In the genomic region with DNA sequence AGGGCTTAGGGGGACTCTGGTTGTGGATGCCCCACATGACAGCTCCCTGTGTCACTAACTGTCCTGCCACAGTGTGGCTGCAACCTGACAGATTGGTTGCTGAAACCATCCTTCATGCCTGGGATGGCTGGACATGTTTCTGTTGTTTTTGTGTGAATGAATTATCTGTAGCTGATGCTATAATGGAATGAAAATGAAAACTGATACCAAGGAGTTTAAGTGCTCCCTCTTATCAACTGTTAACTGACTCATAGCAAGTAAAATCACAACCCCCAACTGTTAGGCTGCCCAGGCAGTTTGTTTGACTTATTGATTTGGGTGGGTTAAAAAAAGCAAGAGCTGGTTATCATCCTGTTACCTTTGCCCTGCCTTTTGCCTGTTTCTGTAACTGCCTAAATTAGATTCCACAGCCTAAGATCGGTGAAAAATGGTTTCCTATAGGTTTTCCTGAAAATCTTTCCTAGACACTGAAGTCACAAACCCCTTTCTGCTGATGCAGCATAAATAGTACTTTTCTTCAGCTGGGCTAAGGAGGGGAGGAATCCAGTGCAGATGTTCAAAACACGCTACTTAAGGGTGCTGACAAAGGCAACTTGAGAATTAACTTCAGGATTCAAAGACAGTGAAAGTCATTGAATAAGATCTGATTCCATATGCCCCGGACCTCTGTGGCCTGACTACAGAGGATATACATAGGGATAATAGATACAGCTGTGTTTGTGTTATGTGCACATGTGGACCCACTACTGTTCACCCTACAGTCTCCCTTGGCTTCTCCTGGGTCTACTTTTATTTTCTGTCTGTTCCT, we compare ENCODE assay signal across 1 cellular context.
TF ChIP-seq lines count a peak whose summit lies in the region.

No MANE protein-coding gene starts in this region.

TF ChIP-seq in HepG2, 621 proteins besides CTCF, POLR2A, EP300 and RAD21 (continued from another document and continues in another):
- TF ChIP-seq, protein P1, sequence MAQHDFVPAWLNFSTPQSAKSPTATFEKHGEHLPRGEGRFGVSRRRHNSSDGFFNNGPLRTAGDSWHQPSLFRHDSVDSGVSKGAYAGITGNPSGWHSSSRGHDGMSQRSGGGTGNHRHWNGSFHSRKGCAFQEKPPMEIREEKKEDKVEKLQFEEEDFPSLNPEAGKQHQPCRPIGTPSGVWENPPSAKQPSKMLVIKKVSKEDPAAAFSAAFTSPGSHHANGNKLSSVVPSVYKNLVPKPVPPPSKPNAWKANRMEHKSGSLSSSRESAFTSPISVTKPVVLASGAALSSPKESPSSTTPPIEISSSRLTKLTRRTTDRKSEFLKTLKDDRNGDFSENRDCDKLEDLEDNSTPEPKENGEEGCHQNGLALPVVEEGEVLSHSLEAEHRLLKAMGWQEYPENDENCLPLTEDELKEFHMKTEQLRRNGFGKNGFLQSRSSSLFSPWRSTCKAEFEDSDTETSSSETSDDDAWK (CRISPR knock-in tag; IDR thresholded peaks at IDR 0.05), result no peak
- TF ChIP-seq ARNT (IDR thresholded peaks at IDR 0.05) (no peak), ZNF335 (CRISPR knock-in tag; IDR thresholded peaks at IDR 0.05) (no peak), GATA4 (IDR thresholded peaks at IDR 0.05; ENCODE audit: borderline replicate concordance, low read depth) (peak; percentile 59; the same call in 1 of the 2 replicates), ZNF326 (CRISPR knock-in tag; IDR thresholded peaks at IDR 0.05; ENCODE audit: borderline replicate concordance) (no peak), KDM3A (CRISPR knock-in tag; IDR thresholded peaks at IDR 0.05; ENCODE audit: low read depth) (no peak), FOSL2 (CRISPR knock-in tag; IDR thresholded peaks at IDR 0.05) (peak; percentile 93), ZNF468 (CRISPR knock-in tag; IDR thresholded peaks at IDR 0.05) (no peak), KLF12 (CRISPR knock-in tag; IDR thresholded peaks at IDR 0.05; ENCODE audit: borderline replicate concordance) (no peak), YEATS4 (CRISPR knock-in tag; IDR thresholded peaks at IDR 0.05; ENCODE audit: borderline replicate concordance) (no peak), MIXL1 (CRISPR knock-in tag; IDR thresholded peaks at IDR 0.05) (peak; percentile 91; the same call in 1 of the 2 replicates), ZNF792 (CRISPR knock-in tag; IDR thresholded peaks at IDR 0.05) (no peak), NR2C2 (CRISPR knock-in tag; IDR thresholded peaks at IDR 0.05; ENCODE audit: borderline replicate concordance) (peak; percentile 51; the same call in 1 of the 2 replicates), ZNF549 (CRISPR knock-in tag; IDR thresholded peaks at IDR 0.05) (no peak), ZNF615 (CRISPR knock-in tag; IDR thresholded peaks at IDR 0.05; ENCODE audit: borderline replicate concordance) (no peak), ZNF3 (CRISPR knock-in tag; IDR thresholded peaks at IDR 0.05) (peak; percentile 80; the same call in 1 of the 2 replicates), ZNF296 (CRISPR knock-in tag; conservative IDR thresholded peaks at IDR 0.05) (no peak), ZFP1 (CRISPR knock-in tag; IDR thresholded peaks at IDR 0.05) (no peak), NFIC (IDR thresholded peaks at IDR 0.05; ENCODE audit: low read length) (peak; percentile 85), ZNF138 (CRISPR knock-in tag; IDR thresholded peaks at IDR 0.05; ENCODE audit: low read depth) (no peak), ISX (CRISPR knock-in tag; conservative IDR thresholded peaks at IDR 0.05) (no peak), AGO1 (IDR thresholded peaks at IDR 0.05; ENCODE audit: low read depth, low read length, poor library complexity, severe bottlenecking) (no peak), ZNF598 (CRISPR knock-in tag; IDR thresholded peaks at IDR 0.05; ENCODE audit: borderline replicate concordance) (no peak), SOX5 (CRISPR knock-in tag; IDR thresholded peaks at IDR 0.05; ENCODE audit: borderline replicate concordance) (peak; percentile 72; the same call in 1 of the 2 replicates), ETV5 (CRISPR knock-in tag; IDR thresholded peaks at IDR 0.05; ENCODE audit: borderline replicate concordance) (peak; percentile 81; the same call in 1 of the 2 replicates), GTF2F1 (IDR thresholded peaks at IDR 0.05; ENCODE audit: low read length) (no peak), ZNF101 (CRISPR knock-in tag; IDR thresholded peaks at IDR 0.05; ENCODE audit: borderline replicate concordance, low read depth) (no peak), MLLT10 (CRISPR knock-in tag; IDR thresholded peaks at IDR 0.05) (no peak), ERF (CRISPR knock-in tag; IDR thresholded peaks at IDR 0.05) (peak; percentile 61), MAFF (IDR thresholded peaks at IDR 0.05; ENCODE audit: low read depth, low read length) (peak; percentile 100), NFE2 (CRISPR knock-in tag; IDR thresholded peaks at IDR 0.05) (no peak), HDAC1 (CRISPR knock-in tag; IDR thresholded peaks at IDR 0.05) (peak; percentile 52; the same call in 1 of the 2 replicates), ZNF746 (CRISPR knock-in tag; IDR thresholded peaks at IDR 0.05) (no peak; the same call in 1 of the 2 replicates), ZBTB1 (CRISPR knock-in tag; IDR thresholded peaks at IDR 0.05; ENCODE audit: borderline replicate concordance) (no peak), ZBTB3 (CRISPR knock-in tag; IDR thresholded peaks at IDR 0.05; ENCODE audit: borderline replicate concordance, low read depth) (no peak), ZNF543 (CRISPR knock-in tag; IDR thresholded peaks at IDR 0.05) (no peak), ZNF33B (CRISPR knock-in tag; IDR thresholded peaks at IDR 0.05) (no peak; the same call in 1 of the 2 replicates)
- TF ChIP-seq, protein P2, sequence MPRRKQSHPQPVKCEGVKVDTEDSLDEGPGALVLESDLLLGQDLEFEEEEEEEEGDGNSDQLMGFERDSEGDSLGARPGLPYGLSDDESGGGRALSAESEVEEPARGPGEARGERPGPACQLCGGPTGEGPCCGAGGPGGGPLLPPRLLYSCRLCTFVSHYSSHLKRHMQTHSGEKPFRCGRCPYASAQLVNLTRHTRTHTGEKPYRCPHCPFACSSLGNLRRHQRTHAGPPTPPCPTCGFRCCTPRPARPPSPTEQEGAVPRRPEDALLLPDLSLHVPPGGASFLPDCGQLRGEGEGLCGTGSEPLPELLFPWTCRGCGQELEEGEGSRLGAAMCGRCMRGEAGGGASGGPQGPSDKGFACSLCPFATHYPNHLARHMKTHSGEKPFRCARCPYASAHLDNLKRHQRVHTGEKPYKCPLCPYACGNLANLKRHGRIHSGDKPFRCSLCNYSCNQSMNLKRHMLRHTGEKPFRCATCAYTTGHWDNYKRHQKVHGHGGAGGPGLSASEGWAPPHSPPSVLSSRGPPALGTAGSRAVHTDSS (CRISPR knock-in tag; conservative IDR thresholded peaks at IDR 0.05), result no peak
- TF ChIP-seq, protein P3, sequence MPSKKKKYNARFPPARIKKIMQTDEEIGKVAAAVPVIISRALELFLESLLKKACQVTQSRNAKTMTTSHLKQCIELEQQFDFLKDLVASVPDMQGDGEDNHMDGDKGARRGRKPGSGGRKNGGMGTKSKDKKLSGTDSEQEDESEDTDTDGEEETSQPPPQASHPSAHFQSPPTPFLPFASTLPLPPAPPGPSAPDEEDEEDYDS (CRISPR knock-in tag; IDR thresholded peaks at IDR 0.05), result no peak
- TF ChIP-seq, protein P4, sequence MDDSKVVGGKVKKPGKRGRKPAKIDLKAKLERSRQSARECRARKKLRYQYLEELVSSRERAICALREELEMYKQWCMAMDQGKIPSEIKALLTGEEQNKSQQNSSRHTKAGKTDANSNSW (CRISPR knock-in tag; IDR thresholded peaks at IDR 0.05; ENCODE audit: borderline replicate concordance), result no peak
- TF ChIP-seq, protein P5, sequence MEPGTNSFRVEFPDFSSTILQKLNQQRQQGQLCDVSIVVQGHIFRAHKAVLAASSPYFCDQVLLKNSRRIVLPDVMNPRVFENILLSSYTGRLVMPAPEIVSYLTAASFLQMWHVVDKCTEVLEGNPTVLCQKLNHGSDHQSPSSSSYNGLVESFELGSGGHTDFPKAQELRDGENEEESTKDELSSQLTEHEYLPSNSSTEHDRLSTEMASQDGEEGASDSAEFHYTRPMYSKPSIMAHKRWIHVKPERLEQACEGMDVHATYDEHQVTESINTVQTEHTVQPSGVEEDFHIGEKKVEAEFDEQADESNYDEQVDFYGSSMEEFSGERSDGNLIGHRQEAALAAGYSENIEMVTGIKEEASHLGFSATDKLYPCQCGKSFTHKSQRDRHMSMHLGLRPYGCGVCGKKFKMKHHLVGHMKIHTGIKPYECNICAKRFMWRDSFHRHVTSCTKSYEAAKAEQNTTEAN (CRISPR knock-in tag; conservative IDR thresholded peaks at IDR 0.05), result no peak
- TF ChIP-seq, protein P6, sequence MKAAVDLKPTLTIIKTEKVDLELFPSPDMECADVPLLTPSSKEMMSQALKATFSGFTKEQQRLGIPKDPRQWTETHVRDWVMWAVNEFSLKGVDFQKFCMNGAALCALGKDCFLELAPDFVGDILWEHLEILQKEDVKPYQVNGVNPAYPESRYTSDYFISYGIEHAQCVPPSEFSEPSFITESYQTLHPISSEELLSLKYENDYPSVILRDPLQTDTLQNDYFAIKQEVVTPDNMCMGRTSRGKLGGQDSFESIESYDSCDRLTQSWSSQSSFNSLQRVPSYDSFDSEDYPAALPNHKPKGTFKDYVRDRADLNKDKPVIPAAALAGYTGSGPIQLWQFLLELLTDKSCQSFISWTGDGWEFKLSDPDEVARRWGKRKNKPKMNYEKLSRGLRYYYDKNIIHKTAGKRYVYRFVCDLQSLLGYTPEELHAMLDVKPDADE (CRISPR knock-in tag; IDR thresholded peaks at IDR 0.05), result no peak
- TF ChIP-seq, protein P7, sequence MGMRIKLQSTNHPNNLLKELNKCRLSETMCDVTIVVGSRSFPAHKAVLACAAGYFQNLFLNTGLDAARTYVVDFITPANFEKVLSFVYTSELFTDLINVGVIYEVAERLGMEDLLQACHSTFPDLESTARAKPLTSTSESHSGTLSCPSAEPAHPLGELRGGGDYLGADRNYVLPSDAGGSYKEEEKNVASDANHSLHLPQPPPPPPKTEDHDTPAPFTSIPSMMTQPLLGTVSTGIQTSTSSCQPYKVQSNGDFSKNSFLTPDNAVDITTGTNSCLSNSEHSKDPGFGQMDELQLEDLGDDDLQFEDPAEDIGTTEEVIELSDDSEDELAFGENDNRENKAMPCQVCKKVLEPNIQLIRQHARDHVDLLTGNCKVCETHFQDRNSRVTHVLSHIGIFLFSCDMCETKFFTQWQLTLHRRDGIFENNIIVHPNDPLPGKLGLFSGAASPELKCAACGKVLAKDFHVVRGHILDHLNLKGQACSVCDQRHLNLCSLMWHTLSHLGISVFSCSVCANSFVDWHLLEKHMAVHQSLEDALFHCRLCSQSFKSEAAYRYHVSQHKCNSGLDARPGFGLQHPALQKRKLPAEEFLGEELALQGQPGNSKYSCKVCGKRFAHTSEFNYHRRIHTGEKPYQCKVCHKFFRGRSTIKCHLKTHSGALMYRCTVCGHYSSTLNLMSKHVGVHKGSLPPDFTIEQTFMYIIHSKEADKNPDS (CRISPR knock-in tag; IDR thresholded peaks at IDR 0.05), result no peak
- TF ChIP-seq, protein P8, sequence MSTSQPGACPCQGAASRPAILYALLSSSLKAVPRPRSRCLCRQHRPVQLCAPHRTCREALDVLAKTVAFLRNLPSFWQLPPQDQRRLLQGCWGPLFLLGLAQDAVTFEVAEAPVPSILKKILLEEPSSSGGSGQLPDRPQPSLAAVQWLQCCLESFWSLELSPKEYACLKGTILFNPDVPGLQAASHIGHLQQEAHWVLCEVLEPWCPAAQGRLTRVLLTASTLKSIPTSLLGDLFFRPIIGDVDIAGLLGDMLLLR (CRISPR knock-in tag; IDR thresholded peaks at IDR 0.05), result no peak
- TF ChIP-seq, protein P9, sequence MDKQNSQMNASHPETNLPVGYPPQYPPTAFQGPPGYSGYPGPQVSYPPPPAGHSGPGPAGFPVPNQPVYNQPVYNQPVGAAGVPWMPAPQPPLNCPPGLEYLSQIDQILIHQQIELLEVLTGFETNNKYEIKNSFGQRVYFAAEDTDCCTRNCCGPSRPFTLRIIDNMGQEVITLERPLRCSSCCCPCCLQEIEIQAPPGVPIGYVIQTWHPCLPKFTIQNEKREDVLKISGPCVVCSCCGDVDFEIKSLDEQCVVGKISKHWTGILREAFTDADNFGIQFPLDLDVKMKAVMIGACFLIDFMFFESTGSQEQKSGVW (CRISPR knock-in tag; IDR thresholded peaks at IDR 0.05; ENCODE audit: borderline replicate concordance), result no peak
- TF ChIP-seq, protein P10, sequence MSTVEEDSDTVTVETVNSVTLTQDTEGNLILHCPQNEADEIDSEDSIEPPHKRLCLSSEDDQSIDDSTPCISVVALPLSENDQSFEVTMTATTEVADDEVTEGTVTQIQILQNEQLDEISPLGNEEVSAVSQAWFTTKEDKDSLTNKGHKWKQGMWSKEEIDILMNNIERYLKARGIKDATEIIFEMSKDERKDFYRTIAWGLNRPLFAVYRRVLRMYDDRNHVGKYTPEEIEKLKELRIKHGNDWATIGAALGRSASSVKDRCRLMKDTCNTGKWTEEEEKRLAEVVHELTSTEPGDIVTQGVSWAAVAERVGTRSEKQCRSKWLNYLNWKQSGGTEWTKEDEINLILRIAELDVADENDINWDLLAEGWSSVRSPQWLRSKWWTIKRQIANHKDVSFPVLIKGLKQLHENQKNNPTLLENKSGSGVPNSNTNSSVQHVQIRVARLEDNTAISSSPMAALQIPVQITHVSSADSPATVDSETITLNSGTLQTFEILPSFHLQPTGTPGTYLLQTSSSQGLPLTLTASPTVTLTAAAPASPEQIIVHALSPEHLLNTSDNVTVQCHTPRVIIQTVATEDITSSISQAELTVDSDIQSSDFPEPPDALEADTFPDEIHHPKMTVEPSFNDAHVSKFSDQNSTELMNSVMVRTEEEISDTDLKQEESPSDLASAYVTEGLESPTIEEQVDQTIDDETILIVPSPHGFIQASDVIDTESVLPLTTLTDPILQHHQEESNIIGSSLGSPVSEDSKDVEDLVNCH (CRISPR knock-in tag; IDR thresholded peaks at IDR 0.05), result no peak
- TF ChIP-seq, protein P11, sequence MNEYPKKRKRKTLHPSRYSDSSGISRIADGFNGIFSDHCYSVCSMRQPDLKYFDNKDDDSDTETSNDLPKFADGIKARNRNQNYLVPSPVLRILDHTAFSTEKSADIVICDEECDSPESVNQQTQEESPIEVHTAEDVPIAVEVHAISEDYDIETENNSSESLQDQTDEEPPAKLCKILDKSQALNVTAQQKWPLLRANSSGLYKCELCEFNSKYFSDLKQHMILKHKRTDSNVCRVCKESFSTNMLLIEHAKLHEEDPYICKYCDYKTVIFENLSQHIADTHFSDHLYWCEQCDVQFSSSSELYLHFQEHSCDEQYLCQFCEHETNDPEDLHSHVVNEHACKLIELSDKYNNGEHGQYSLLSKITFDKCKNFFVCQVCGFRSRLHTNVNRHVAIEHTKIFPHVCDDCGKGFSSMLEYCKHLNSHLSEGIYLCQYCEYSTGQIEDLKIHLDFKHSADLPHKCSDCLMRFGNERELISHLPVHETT (CRISPR knock-in tag; conservative IDR thresholded peaks at IDR 0.05), result no peak
- TF ChIP-seq, protein P12, sequence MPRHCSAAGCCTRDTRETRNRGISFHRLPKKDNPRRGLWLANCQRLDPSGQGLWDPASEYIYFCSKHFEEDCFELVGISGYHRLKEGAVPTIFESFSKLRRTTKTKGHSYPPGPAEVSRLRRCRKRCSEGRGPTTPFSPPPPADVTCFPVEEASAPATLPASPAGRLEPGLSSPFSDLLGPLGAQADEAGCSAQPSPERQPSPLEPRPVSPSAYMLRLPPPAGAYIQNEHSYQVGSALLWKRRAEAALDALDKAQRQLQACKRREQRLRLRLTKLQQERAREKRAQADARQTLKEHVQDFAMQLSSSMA (CRISPR knock-in tag; IDR thresholded peaks at IDR 0.05), result no peak
- TF ChIP-seq, protein P13, sequence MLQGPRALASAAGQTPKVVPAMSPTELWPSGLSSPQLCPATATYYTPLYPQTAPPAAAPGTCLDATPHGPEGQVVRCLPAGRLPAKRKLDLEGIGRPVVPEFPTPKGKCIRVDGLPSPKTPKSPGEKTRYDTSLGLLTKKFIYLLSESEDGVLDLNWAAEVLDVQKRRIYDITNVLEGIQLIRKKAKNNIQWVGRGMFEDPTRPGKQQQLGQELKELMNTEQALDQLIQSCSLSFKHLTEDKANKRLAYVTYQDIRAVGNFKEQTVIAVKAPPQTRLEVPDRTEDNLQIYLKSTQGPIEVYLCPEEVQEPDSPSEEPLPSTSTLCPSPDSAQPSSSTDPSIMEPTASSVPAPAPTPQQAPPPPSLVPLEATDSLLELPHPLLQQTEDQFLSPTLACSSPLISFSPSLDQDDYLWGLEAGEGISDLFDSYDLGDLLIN (CRISPR knock-in tag; IDR thresholded peaks at IDR 0.05; ENCODE audit: borderline replicate concordance), result no peak
